In genomic region chr4:138775890-138776289, GRCh38 we compare ENCODE assay signal across 10 cellular contexts.
DNase-seq lines count a peak whose midpoint lies in the region; ATAC-seq, FAIRE-seq and TF ChIP-seq lines count a peak whose summit lies in the region.
"Had no signal": no experiment of that assay in that cellular context is flagged by ENCODE, and none has a peak within 500 bp of the region (broad histone marks: within the 10 kb centered on the region; RNA-seq: fewer than 3 reads in every experiment).

No MANE protein-coding gene starts in this region.

- H3K4me3 Mint-ChIP-seq in nephron progenitor cell = no peak overlapping the region
- H3K4me3 Mint-ChIP-seq: activated naive CD4-positive, alpha-beta T cell treated with anti-CD3 and anti-CD28 coated beads, Interleukin-2, amount 50 U/mL, for 24 hours had no signal

- no peaks in the 10 kb centered on the region for H3K27me3 Mint-ChIP-seq in nephron progenitor cell (ENCODE audit: low read depth, poor library complexity)

- no peaks in the 10 kb centered on the region for H3K4me1 ChIP-seq in A673 (ENCODE audit: insufficient read depth, low read length, poor library complexity, severe bottlenecking)
- H3K4me1 ChIP-seq: SJSA1 had no signal

- H3K27ac ChIP-seq in A673 (ENCODE audit: low read depth, low read length, poor library complexity, severe bottlenecking) = no peak overlapping the region
- H3K27ac ChIP-seq: SJSA1 had no signal

- H3K27me3 ChIP-seq in A673 (replicated peaks; ENCODE audit: insufficient read depth, low read depth, low read length, poor library complexity) = no peaks in the 10 kb centered on the region

- H3K4me3 ChIP-seq in A673 (ENCODE audit: low read depth, low read length, poor library complexity, severe bottlenecking) = no peak overlapping the region
- H3K4me3 ChIP-seq: SJSA1 had no signal

- intact Hi-C loops in A673 (cut with micrococcal nuclease; ENCODE audit: unreplicated experiment) = no loop called here

- POLR2A ChIA-PET in A673 (lab: Charles Lee; ENCODE audit: low non-redundant PET) = no interaction called here

- DNase-seq in OCI-M1 (lab: John Stamatoyannopoulos, UW) (peak; percentile 91), nephron progenitor cell (no peak), A673 (ENCODE audit: low spot score) (no peak), HTR-8/SVneo (ENCODE audit: insufficient read length, low spot score) (no peak), activated T-cell treated with anti-CD3 and anti-CD28 coated beads for 4 hours (no peak), RKO (ENCODE audit: low spot score) (no peak)

- BruUV-seq in A673 (replicated peaks; lab: Mats Ljungman, UMichigan) = no TSS peak

- TF ChIP-seq CTCF in nephron progenitor cell (IDR thresholded peaks at IDR 0.05) (no peak), A673 (conservative IDR thresholded peaks at IDR 0.05; ENCODE audit: low read depth, low read length) (no peak)

- no peaks in the 10 kb centered on the region for H3K36me3 Mint-ChIP-seq in nephron progenitor cell (ENCODE audit: low read depth)
- H3K36me3 Mint-ChIP-seq: activated naive CD4-positive, alpha-beta T cell treated with anti-CD3 and anti-CD28 coated beads, Interleukin-2, amount 50 U/mL, for 24 hours had no signal

- no peak for FAIRE-seq in HTR-8/SVneo (lab: Jason Lieb, UNC)

- H3K27ac Mint-ChIP-seq in nephron progenitor cell = peak overlapping the region; percentile 91
- H3K27ac Mint-ChIP-seq: activated naive CD4-positive, alpha-beta T cell treated with anti-CD3 and anti-CD28 coated beads, Interleukin-2, amount 50 U/mL, for 24 hours had no signal

- peak; percentile 85 for ATAC-seq in GM19023 (IDR thresholded peaks at IDR 0.05; ENCODE audit: unreplicated experiment)
- ATAC-seq in HG02938 (IDR thresholded peaks at IDR 0.05; ENCODE audit: unreplicated experiment) = peak; percentile 72

- no peaks in the 10 kb centered on the region for H3K36me3 ChIP-seq in A673 (ENCODE audit: insufficient read depth, low read length, poor library complexity, severe bottlenecking)
- H3K36me3 ChIP-seq: SJSA1 had no signal

- no peaks in the 10 kb centered on the region for H3K9me3 ChIP-seq in A673 (ENCODE audit: low read depth, low read length, poor library complexity, severe bottlenecking)
- H3K9me3 ChIP-seq: SJSA1 had no signal

- peaks cover 24% of the 10 kb centered on the region for H3K4me1 Mint-ChIP-seq in nephron progenitor cell
- H3K4me1 Mint-ChIP-seq: activated naive CD4-positive, alpha-beta T cell treated with anti-CD3 and anti-CD28 coated beads, Interleukin-2, amount 50 U/mL, for 24 hours had no signal

- peaks cover 9% of the 10 kb centered on the region for H3K9me3 Mint-ChIP-seq in nephron progenitor cell

- CTCF ChIA-PET in A673 (lab: Charles Lee) = no interaction called here
